ENCODE assay signal across 1 cellular context in the genomic region with DNA sequence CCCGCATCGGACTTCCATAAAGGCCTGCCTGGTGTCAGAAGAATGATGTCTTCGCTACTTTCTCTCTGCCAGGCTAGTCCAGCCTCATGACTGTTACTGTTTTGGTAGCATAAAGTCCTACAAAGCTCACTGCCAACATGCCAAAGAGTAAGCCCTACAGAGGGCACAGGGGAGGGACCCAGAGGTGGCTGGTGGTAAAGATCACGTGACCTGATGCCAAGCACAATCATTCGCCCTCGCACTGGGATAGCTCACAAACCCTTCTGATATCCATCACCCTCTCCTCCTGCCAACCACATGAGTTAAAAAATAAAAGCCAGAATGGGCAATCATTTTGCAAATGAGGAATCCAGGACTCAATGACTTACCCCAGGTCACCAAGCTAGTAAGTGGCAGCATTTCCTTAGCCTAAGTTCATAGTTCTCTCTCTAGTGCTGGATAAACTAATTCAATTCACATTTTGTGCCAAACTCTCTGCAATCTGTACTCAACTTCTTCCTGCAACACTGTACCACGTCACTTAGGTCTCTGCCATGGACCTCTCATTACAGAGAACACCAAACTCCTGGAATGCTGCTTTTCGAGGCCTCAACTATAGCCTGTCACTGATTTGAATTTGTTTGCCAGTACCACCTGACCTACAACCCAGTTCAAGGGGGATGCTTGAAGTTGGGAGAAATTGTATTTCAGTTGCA.
TF ChIP-seq lines count a peak whose summit lies in the region.

No MANE protein-coding gene starts in this region.

TF ChIP-seq in K562, 482 proteins besides CTCF, POLR2A, EP300 and RAD21 (continued from another document):
- TF ChIP-seq, protein P1, sequence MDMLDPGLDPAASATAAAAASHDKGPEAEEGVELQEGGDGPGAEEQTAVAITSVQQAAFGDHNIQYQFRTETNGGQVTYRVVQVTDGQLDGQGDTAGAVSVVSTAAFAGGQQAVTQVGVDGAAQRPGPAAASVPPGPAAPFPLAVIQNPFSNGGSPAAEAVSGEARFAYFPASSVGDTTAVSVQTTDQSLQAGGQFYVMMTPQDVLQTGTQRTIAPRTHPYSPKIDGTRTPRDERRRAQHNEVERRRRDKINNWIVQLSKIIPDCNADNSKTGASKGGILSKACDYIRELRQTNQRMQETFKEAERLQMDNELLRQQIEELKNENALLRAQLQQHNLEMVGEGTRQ (CRISPR knock-in tag; IDR thresholded peaks at IDR 0.05): 0 out of 2 replicates have a peak, but pooled peaks have one; percentile 39
